ENCODE assay signal across 8 cellular contexts in genomic region chr12:48681738-48682532, GRCh38. TPM values are rescaled to one million over a fixed set of nuclear protein-coding genes. Genes with fewer than 3 reads are reported as not detected.
A peak's percentile ranks its signal among the peaks of the same experiment; 100 is the strongest.
DNase-seq lines count a peak whose midpoint lies in the region; TF ChIP-seq lines count a peak whose summit lies in the region.

Gene KANSL2 (minus strand): TSS chr12:48682238. CDS start chr12:48681632, 606 bp downstream.

- DNase-seq in CMK (ENCODE audit: low read depth) (peak; percentile 97), GM20000 (ENCODE audit: low spot score) (peak; percentile 96), HT-29 (ENCODE audit: low spot score) (peak; percentile 99), NOMO-1 (lab: John Stamatoyannopoulos, UW; ENCODE audit: unreplicated experiment in 2 of 2) (peak; percentile 98 to 99), lung microvascular endothelial cell (ENCODE audit: low read depth in 2 of 2) (peak; percentile 99 to 100)
- DNase-seq in effector CD8-positive, alpha-beta T cell (lab: John Stamatoyannopoulos, UW) = peak; percentile 95
- peak; percentile 92 to 98 (median 94) for DNase-seq in stimulated activated CD4-positive, alpha-beta T cell treated with anti-CD3 and anti-CD28 coated beads, TNF-alpha, amount 100 ng/mL, for 48 hours (ENCODE audit: low read depth in 3 of 3)

- CTCF ChIA-PET in activated CD8-positive, alpha-beta memory T cell treated with anti-CD3 and anti-CD28 coated beads for 36 hours (lab: Charles Lee) = interaction anchor here (1.3 to 1.6 kb wide), 3 partner anchors 10 to 133 kb away, joined by 3 to 5 read pairs (median 3); no protein-coding TSS in a partner anchor

- no peak for TF ChIP-seq CTCF in GM20000 (IDR thresholded peaks at IDR 0.05; ENCODE audit: extremely low read depth, missing control alignments)

- POLR2A ChIA-PET in activated CD8-positive, alpha-beta memory T cell treated with anti-CD3 and anti-CD28 coated beads for 36 hours (lab: Charles Lee) = interaction anchor here (0.8 to 1.7 kb wide), 7 partner anchors 9 to 133 kb away, joined by 3 to 5 read pairs (median 4); partner anchors contain the start of gene CCNT1

RNA-seq across cellular contexts. Expression of gene KANSL2, which starts in this region (rescaled TPM):
- total RNA-seq in HT-29 (2014; rRNA removed; shearing (Covaris generic)) = 37.9 and 38.9 TPM in 2 replicates
- total RNA-seq in activated CD8-positive, alpha-beta memory T cell treated with anti-CD3 and anti-CD28 coated beads for 36 hours = 10 to 100 TPM; 57.2 to 59.6 TPM
- total RNA-seq in lung microvascular endothelial cell = 27.9 and 47.6 TPM in 2 replicates

Comparison
In these comparisons a context has a peak if more than half of its experiments do, and no peak if none do; other contexts are left out.
1. Peak in every context shown above with its lines: DNase-seq.